ENCODE assay signal across 13 cellular contexts in genomic region chr21:42048870-42049577, GRCh38. TPM values are rescaled to one million over a fixed set of nuclear protein-coding genes. Genes with fewer than 3 reads are reported as not detected.
"Had no signal": no experiment of that assay in that cellular context is flagged by ENCODE, and none has a peak within 500 bp of the region (broad histone marks: within the 10 kb centered on the region; RNA-seq: fewer than 3 reads in every experiment).

No MANE protein-coding gene starts in this region.

- H3K27me3 ChIP-seq: testis had no signal

- ATAC-seq: activated CD8-positive, alpha-beta T cell treated with anti-CD3 and anti-CD28 coated beads for 36 hours; stimulated activated naive CD8-positive, alpha-beta T cell treated with anti-CD3 and anti-CD28 coated beads, Interleukin-15, amount 100 ng/mL, for 72 hours; T-helper 17 cell had no signal

- DNase-seq: activated CD4-positive, alpha-beta T cell treated with anti-CD3 and anti-CD28 coated beads for 4 hours; activated CD8-positive, alpha-beta T cell treated with anti-CD3 and anti-CD28 coated beads for 36 hours; activated gamma-delta T cell treated with Interleukin-2 at 50 U/mL for 16 hours; activated T-cell treated with anti-CD3 and anti-CD28 coated beads, Interleukin-2, amount 50 U/mL, for 48 hours; effector memory CD4-positive, alpha-beta T cell; stimulated activated naive CD8-positive, alpha-beta T cell treated with anti-CD3 and anti-CD28 coated beads, Interleukin-15, amount 100 ng/mL, for 72 hours; T-helper 17 cell had no signal

- H3K27ac Mint-ChIP-seq: activated CD8-positive, alpha-beta T cell treated with anti-CD3 and anti-CD28 coated beads for 36 hours; activated naive CD8-positive, alpha-beta T cell; dendritic cell treated with granulocyte-macrophage colony-stimulating factor and Interleukin-4, amounts not matched to agents 40 ng/mL and 50 ng/mL, for 4 days; T-helper 17 cell had no signal

- H3K36me3 Mint-ChIP-seq: activated naive CD8-positive, alpha-beta T cell had no signal

- H3K4me3 Mint-ChIP-seq: activated CD8-positive, alpha-beta T cell treated with anti-CD3 and anti-CD28 coated beads for 36 hours; activated naive CD8-positive, alpha-beta T cell; dendritic cell treated with granulocyte-macrophage colony-stimulating factor and Interleukin-4, amounts not matched to agents 40 ng/mL and 50 ng/mL, for 4 days; stimulated activated naive CD8-positive, alpha-beta T cell treated with anti-CD3 and anti-CD28 coated beads, Interleukin-15, amount 100 ng/mL, for 72 hours; T-helper 17 cell had no signal

- H3K27ac ChIP-seq: testis had no signal

- H3K27me3 Mint-ChIP-seq: activated CD8-positive, alpha-beta T cell treated with anti-CD3 and anti-CD28 coated beads for 36 hours; activated naive CD8-positive, alpha-beta T cell; stimulated activated naive CD8-positive, alpha-beta T cell treated with anti-CD3 and anti-CD28 coated beads, Interleukin-15, amount 100 ng/mL, for 72 hours; T-helper 17 cell had no signal

- H3K9me3 Mint-ChIP-seq: activated CD8-positive, alpha-beta T cell treated with anti-CD3 and anti-CD28 coated beads for 36 hours; dendritic cell treated with granulocyte-macrophage colony-stimulating factor and Interleukin-4, amounts not matched to agents 40 ng/mL and 50 ng/mL, for 4 days; stimulated activated naive CD8-positive, alpha-beta T cell treated with anti-CD3 and anti-CD28 coated beads, Interleukin-15, amount 100 ng/mL, for 72 hours had no signal

- H3K4me1 ChIP-seq: testis had no signal

- H3K9me3 ChIP-seq: testis had no signal

- H3K4me3 ChIP-seq: testis had no signal

RNA-seq across cellular contexts. Expression of gene UMODL1, which starts 22.1 kb away (rescaled TPM):
- total RNA-seq: activated CD8-positive, alpha-beta T cell treated with anti-CD3 and anti-CD28 coated beads for 36 hours; bronchial epithelial cell; frontal cortex; mesenteric fat pad had no signal
